5 cellular contexts compared by ENCODE assay signal in the genomic region with DNA sequence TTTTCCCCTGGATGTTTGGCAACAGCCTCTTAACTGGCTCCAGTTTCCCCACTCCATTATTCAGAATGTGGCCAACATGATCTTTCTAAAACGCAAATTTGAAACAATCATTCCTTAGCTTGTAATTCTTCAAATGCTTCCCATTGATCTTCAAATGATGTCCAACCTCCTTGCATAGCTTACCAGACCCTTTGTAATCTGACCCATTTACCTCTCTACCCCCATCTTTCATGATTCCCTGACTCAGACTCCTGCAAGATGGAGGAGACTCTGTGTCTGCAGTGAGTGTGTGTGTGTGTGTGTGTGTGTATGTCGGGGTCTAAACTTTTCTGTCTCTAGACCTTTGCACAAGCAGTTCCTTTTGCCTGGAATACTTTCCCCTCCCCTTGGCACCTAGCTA.
"Had no signal": no experiment of that assay in that cellular context is flagged by ENCODE, and none has a peak within 500 bp of the region (broad histone marks: within the 10 kb centered on the region; RNA-seq: fewer than 3 reads in every experiment).

No MANE protein-coding gene starts in this region.

- H3K27ac Mint-ChIP-seq: GM23338 had no signal

- ATAC-seq: GM23338 had no signal

- H3K4me2 ChIP-seq: GM23338 had no signal

- H3K4me3 ChIP-seq: GM23338, K562 had no signal

- H2AFZ ChIP-seq: GM23338 had no signal

- DNase-seq: H9, HCEC 1CT, IMR-90 had no signal

- H3K4me3 Mint-ChIP-seq: GM23338, H9 had no signal

- H3K9me3 Mint-ChIP-seq: GM23338, H9 had no signal
